ENCODE assay signal across 27 cellular contexts in the genomic region with DNA sequence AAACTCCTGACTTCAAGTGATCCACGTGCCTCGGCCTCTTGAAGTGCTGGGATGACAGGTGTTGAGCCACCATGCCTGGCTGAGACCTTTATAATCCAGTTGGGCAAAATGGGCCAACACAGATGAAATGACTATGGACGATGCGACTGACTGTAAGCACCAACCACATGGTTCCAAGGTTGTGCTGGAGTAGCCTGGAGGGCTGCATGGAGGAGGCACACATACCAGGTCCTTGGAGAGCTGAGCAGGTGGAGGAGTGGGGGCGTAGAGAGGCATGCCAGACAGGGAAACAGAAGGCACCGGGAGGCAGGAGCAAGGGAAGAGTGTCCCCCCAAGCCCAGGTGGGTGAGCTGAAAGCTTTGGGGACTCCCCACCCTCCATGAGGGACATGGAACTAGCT.
DNase-seq lines count a peak whose midpoint lies in the region; ATAC-seq and TF ChIP-seq lines count a peak whose summit lies in the region.
"Had no signal": no experiment of that assay in that cellular context is flagged by ENCODE, and none has a peak within 500 bp of the region (broad histone marks: within the 10 kb centered on the region; RNA-seq: fewer than 3 reads in every experiment).

No MANE protein-coding gene starts in this region.

- H3K4ac ChIP-seq in H9 (ENCODE audit: low read depth, low read length) = no peak overlapping the region

- no peak overlapping the region for H2AFZ ChIP-seq in H9 (ENCODE audit: low read length)

- no peaks in the 10 kb centered on the region for H3K23me2 ChIP-seq in H9 (ENCODE audit: insufficient read length, low read depth, low read length, poor library complexity, severe bottlenecking)

- H2BK120ac ChIP-seq in H9 (ENCODE audit: low read depth, low read length, poor library complexity, severe bottlenecking) = no peak overlapping the region

- no peaks in the 10 kb centered on the region for H4K20me1 ChIP-seq in H9 (ENCODE audit: control insufficient read depth, insufficient read depth, insufficient read length)

- H2BK12ac ChIP-seq in H9 (ENCODE audit: insufficient read length, low read depth, low read length) = no peak overlapping the region

- H4K5ac ChIP-seq in H9 (ENCODE audit: insufficient read length, low read depth, low read length) = no peak overlapping the region

- intact Hi-C loops in activated CD4-positive, alpha-beta memory T cell treated with anti-CD3 and anti-CD28 coated beads for 36 hours (cut with micrococcal nuclease) = no loop called here
- intact Hi-C loops in CD14-positive monocyte (cut with micrococcal nuclease) = no loop called here

- H2BK20ac ChIP-seq in H9 (ENCODE audit: low read depth, low read length, poor library complexity, severe bottlenecking) = no peak overlapping the region

- H3K9me3 Mint-ChIP-seq in activated CD4-positive, alpha-beta memory T cell treated with anti-CD3 and anti-CD28 coated beads, Interleukin-2, amount 10 ng/mL, durations not matched to agents 7 days and 5 days = no peaks in the 10 kb centered on the region
- H3K9me3 Mint-ChIP-seq in activated CD4-positive, alpha-beta memory T cell treated with anti-CD3 and anti-CD28 coated beads for 36 hours = no peaks in the 10 kb centered on the region
- no peaks in the 10 kb centered on the region for H3K9me3 Mint-ChIP-seq in CD14-positive monocyte
- no peaks in the 10 kb centered on the region for H3K9me3 Mint-ChIP-seq in osteocyte (ENCODE audit: unreplicated experiment)
- no peaks in the 10 kb centered on the region for H3K9me3 Mint-ChIP-seq in H9
- H3K9me3 Mint-ChIP-seq: activated naive CD8-positive, alpha-beta T cell treated with anti-CD3 and anti-CD28 coated beads, Interleukin-2, amount 50 U/mL, for 24 hours; activated T-cell treated with anti-CD3 and anti-CD28 coated beads, Interleukin-2, amount 50 U/mL, for 24 hours; CD8-positive, alpha-beta memory T cell; central memory CD8-positive, alpha-beta T cell; HFFc6; naive thymus-derived CD8-positive, alpha-beta T cell had no signal

- H3K27me3 Mint-ChIP-seq in activated CD4-positive, alpha-beta memory T cell treated with anti-CD3 and anti-CD28 coated beads, Interleukin-2, amount 10 ng/mL, durations not matched to agents 7 days and 5 days = no peaks in the 10 kb centered on the region
- no peaks in the 10 kb centered on the region for H3K27me3 Mint-ChIP-seq in activated CD4-positive, alpha-beta memory T cell treated with anti-CD3 and anti-CD28 coated beads for 36 hours
- H3K27me3 Mint-ChIP-seq in CD14-positive monocyte (ENCODE audit: low read depth in 3 of 3) = peaks cover 0 to 4% (median 3%) of the 10 kb centered on the region in 3 donors
- H3K27me3 Mint-ChIP-seq in osteocyte (ENCODE audit: unreplicated experiment) = no peaks in the 10 kb centered on the region
- H3K27me3 Mint-ChIP-seq in H9 (ENCODE audit: low read depth) = no peaks in the 10 kb centered on the region; the same call in 1 of the 2 replicates
- H3K27me3 Mint-ChIP-seq: activated naive CD8-positive, alpha-beta T cell treated with anti-CD3 and anti-CD28 coated beads, Interleukin-2, amount 50 U/mL, for 24 hours; activated T-cell treated with anti-CD3 and anti-CD28 coated beads, Interleukin-2, amount 50 U/mL, for 24 hours; CD8-positive, alpha-beta memory T cell; central memory CD8-positive, alpha-beta T cell; naive thymus-derived CD8-positive, alpha-beta T cell had no signal

- no peak overlapping the region for H4K91ac ChIP-seq in H9 (ENCODE audit: insufficient read length, low read depth, low read length)

- no peak overlapping the region for H3K14ac ChIP-seq in H9 (ENCODE audit: insufficient read depth, low read length)

- H3K9ac ChIP-seq in H9 (ENCODE audit: extremely low read depth, insufficient read length, low read length) = no peak overlapping the region

- no peaks in the 10 kb centered on the region for H3K9me3 ChIP-seq in H9 (ENCODE audit: control insufficient read depth, low read depth, low read length)
- H3K9me3 ChIP-seq: esophagus squamous epithelium, SJSA1 had no signal

- H3K18ac ChIP-seq in H9 (ENCODE audit: insufficient read length, low read depth, low read length) = no peak overlapping the region

- no peak for TF ChIP-seq CTCF in CD14-positive monocyte (IDR thresholded peaks at IDR 0.05)
- TF ChIP-seq CTCF in osteocyte (IDR thresholded peaks at IDR 0.05) = no peak
- TF ChIP-seq CTCF in H9 (conservative IDR thresholded peaks at IDR 0.05) = no peak

- CTCF ChIA-PET in activated CD4-positive, alpha-beta memory T cell treated with anti-CD3 and anti-CD28 coated beads, Interleukin-2, amount 10 ng/mL, durations not matched to agents 7 days and 5 days (lab: Charles Lee) = interaction anchor here (0.6 to 1.4 kb wide), 2 partner anchors 36 to 230 kb away, joined by 3 to 4 read pairs; no protein-coding TSS in a partner anchor
- CTCF ChIA-PET in activated CD4-positive, alpha-beta memory T cell treated with anti-CD3 and anti-CD28 coated beads for 36 hours (lab: Charles Lee) = interaction anchor here (0.5 to 1.8 kb wide), 2 partner anchors 92 to 396 kb away, joined by 3 to 5 read pairs; no protein-coding TSS in a partner anchor

- no peaks in the 10 kb centered on the region for H3K79me2 ChIP-seq in H9 (ENCODE audit: insufficient read depth, low read length)

- no peak overlapping the region for H4K8ac ChIP-seq in H9 (replicated peaks; ENCODE audit: insufficient read length, low read depth, low read length)

- H2BK15ac ChIP-seq in H9 (ENCODE audit: low read depth, low read length) = no peak overlapping the region

- H3T11ph ChIP-seq in H9 (ENCODE audit: low read length) = no peak overlapping the region

- peak overlapping the region; percentile 47 for H3K27ac Mint-ChIP-seq in activated CD4-positive, alpha-beta memory T cell treated with anti-CD3 and anti-CD28 coated beads, Interleukin-2, amount 10 ng/mL, durations not matched to agents 7 days and 5 days
- H3K27ac Mint-ChIP-seq in activated CD4-positive, alpha-beta memory T cell treated with anti-CD3 and anti-CD28 coated beads for 36 hours = no peak overlapping the region
- peak overlapping the region; percentile 98 to 99 (median 99) for H3K27ac Mint-ChIP-seq in CD14-positive monocyte
- peak overlapping the region; percentile 47 for H3K27ac Mint-ChIP-seq in osteocyte (ENCODE audit: unreplicated experiment)
- peak overlapping the region in 1 of 3 experiments; percentile 74; a peak in 2 of 7 replicates for H3K27ac Mint-ChIP-seq in H9
- H3K27ac Mint-ChIP-seq: activated naive CD8-positive, alpha-beta T cell treated with anti-CD3 and anti-CD28 coated beads, Interleukin-2, amount 50 U/mL, for 24 hours; HFFc6 had no signal

- peaks cover 55% of the 10 kb centered on the region for H3K36me3 Mint-ChIP-seq in activated CD4-positive, alpha-beta memory T cell treated with anti-CD3 and anti-CD28 coated beads, Interleukin-2, amount 10 ng/mL, durations not matched to agents 7 days and 5 days (ENCODE audit: low read depth)
- H3K36me3 Mint-ChIP-seq in activated CD4-positive, alpha-beta memory T cell treated with anti-CD3 and anti-CD28 coated beads for 36 hours = peaks cover 28% of the 10 kb centered on the region
- H3K36me3 Mint-ChIP-seq in CD14-positive monocyte (peaks cover 46 to 61% of the 10 kb centered on the region in 2 donors), osteocyte (ENCODE audit: unreplicated experiment) (peaks cover 34% of the 10 kb centered on the region), H9 (ENCODE audit: insufficient read depth in 1 of 3, low read depth in 3 of 3) (peaks cover 13 to 29% (median 16%) of the 10 kb centered on the region in 3 experiments)

- H3K27me3 ChIP-seq in H9 (ENCODE audit: insufficient read depth, low read length) = no peaks in the 10 kb centered on the region
- H3K27me3 ChIP-seq: esophagus squamous epithelium, foreskin keratinocyte, SJSA1 had no signal

- H3K27ac ChIP-seq in cingulate gyrus (ENCODE audit: low read depth, low read length) (peak overlapping the region; percentile 23), H9 (ENCODE audit: insufficient read length, low read depth, low read length) (no peak overlapping the region)
- H3K27ac ChIP-seq: foreskin keratinocyte, SJSA1 had no signal

- WGBS in H9 (ENCODE audit: extremely low coverage, insufficient read length, low lambda C conversion rate) = no CpG with 5 or more reads among the region's 6 CpGs

- no peak overlapping the region for H3K4me3 Mint-ChIP-seq in activated CD4-positive, alpha-beta memory T cell treated with anti-CD3 and anti-CD28 coated beads, Interleukin-2, amount 10 ng/mL, durations not matched to agents 7 days and 5 days
- H3K4me3 Mint-ChIP-seq in activated CD4-positive, alpha-beta memory T cell treated with anti-CD3 and anti-CD28 coated beads for 36 hours = no peak overlapping the region
- H3K4me3 Mint-ChIP-seq in CD14-positive monocyte (peak overlapping the region; percentile 51 to 59), osteocyte (ENCODE audit: unreplicated experiment) (no peak overlapping the region), H9 (no peak overlapping the region)
- H3K4me3 Mint-ChIP-seq: activated naive CD8-positive, alpha-beta T cell treated with anti-CD3 and anti-CD28 coated beads, Interleukin-2, amount 50 U/mL, for 24 hours; activated T-cell treated with anti-CD3 and anti-CD28 coated beads, Interleukin-2, amount 50 U/mL, for 24 hours; CD8-positive, alpha-beta memory T cell; central memory CD8-positive, alpha-beta T cell; HFFc6 had no signal

- no peaks in the 10 kb centered on the region for H3K79me1 ChIP-seq in H9 (ENCODE audit: insufficient read depth, low read depth, low read length, poor library complexity, severe bottlenecking)

- no peak overlapping the region for H2BK5ac ChIP-seq in H9 (ENCODE audit: insufficient read length, low read length)

- POLR2A ChIA-PET in activated CD4-positive, alpha-beta memory T cell treated with anti-CD3 and anti-CD28 coated beads, Interleukin-2, amount 10 ng/mL, durations not matched to agents 7 days and 5 days (lab: Charles Lee) = interaction anchor here (3.4 kb wide), 1 partner anchor 13 kb away, joined by 28 read pairs; no protein-coding TSS in a partner anchor
- POLR2A ChIA-PET in activated CD4-positive, alpha-beta memory T cell treated with anti-CD3 and anti-CD28 coated beads for 36 hours (lab: Charles Lee) = no interaction called here

- no peaks in the 10 kb centered on the region for H3K4me1 ChIP-seq in H9 (ENCODE audit: insufficient read depth, low read length)
- H3K4me1 ChIP-seq: SJSA1 had no signal

- no peak overlapping the region for H3K4me2 ChIP-seq in H9 (ENCODE audit: insufficient read depth, insufficient read length, low read length)

- ATAC-seq in HG02938 (IDR thresholded peaks at IDR 0.05; ENCODE audit: unreplicated experiment) = no peak
- ATAC-seq: activated CD4-positive, CD25-positive, alpha-beta regulatory T cell treated with anti-CD3 and anti-CD28 coated beads, Interleukin-2, amount 50 U/mL, for 24 hours; activated naive CD8-positive, alpha-beta T cell treated with anti-CD3 and anti-CD28 coated beads, Interleukin-2, amount 50 U/mL, for 24 hours; foreskin keratinocyte; naive thymus-derived CD8-positive, alpha-beta T cell had no signal

- peaks cover 47% of the 10 kb centered on the region for H3K4me1 Mint-ChIP-seq in activated CD4-positive, alpha-beta memory T cell treated with anti-CD3 and anti-CD28 coated beads, Interleukin-2, amount 10 ng/mL, durations not matched to agents 7 days and 5 days
- H3K4me1 Mint-ChIP-seq in activated CD4-positive, alpha-beta memory T cell treated with anti-CD3 and anti-CD28 coated beads for 36 hours (ENCODE audit: low read depth) = peaks cover 30% of the 10 kb centered on the region
- H3K4me1 Mint-ChIP-seq in CD14-positive monocyte = peaks cover 74% of the 10 kb centered on the region
- no peaks in the 10 kb centered on the region for H3K4me1 Mint-ChIP-seq in osteocyte (ENCODE audit: unreplicated experiment)
- peaks cover 3 to 10% of the 10 kb centered on the region in 2 experiments for H3K4me1 Mint-ChIP-seq in H9

- H3K23ac ChIP-seq in H9 (ENCODE audit: insufficient read length, low read depth, low read length) = no peak overlapping the region

- H2AK5ac ChIP-seq in H9 (ENCODE audit: insufficient read length, low read length) = no peak overlapping the region

- no peak for DNase-seq in activated CD4-positive, alpha-beta memory T cell treated with anti-CD3 and anti-CD28 coated beads, Interleukin-2, amount 10 ng/mL, durations not matched to agents 7 days and 5 days
- no peak for DNase-seq in activated CD4-positive, alpha-beta memory T cell treated with anti-CD3 and anti-CD28 coated beads for 36 hours
- DNase-seq in CD14-positive monocyte (ENCODE audit: low spot score) = no peak
- DNase-seq in osteocyte (ENCODE audit: extremely low spot score, unreplicated experiment) = no peak
- DNase-seq in H9 = no peak
- DNase-seq in NCI-H146 treated with DMSO at 0.1 percent for 48 hours (lab: John Stamatoyannopoulos, UW; ENCODE audit: unreplicated experiment) = no peak
- DNase-seq: activated effector memory CD4-positive, alpha-beta T cell treated with anti-CD3 and anti-CD28 coated beads, Interleukin-2, amount 50 U/mL, for 16 hours; activated naive CD8-positive, alpha-beta T cell treated with anti-CD3 and anti-CD28 coated beads, Interleukin-2, amount 50 U/mL, for 24 hours; activated T-cell treated with anti-CD3 and anti-CD28 coated beads, Interleukin-2, amount 50 U/mL, for 24 hours; CD8-positive, alpha-beta memory T cell; dermis blood vessel endothelial cell; EL; esophagus squamous epithelium; foreskin keratinocyte; GOT3; HFFc6; naive thymus-derived CD8-positive, alpha-beta T cell; NCI-H1092; NCI-H187 treated with DMSO at 0.1 percent for 48 hours; NCI-H2171 treated with DMSO at 0.1 percent for 48 hours; NCI-H510A treated with DMSO at 0.1 percent for 48 hours; stimulated activated naive CD4-positive, alpha-beta T cell treated with Interleukin-2 at 50 U/mL for 16 hours had no signal

- no peak overlapping the region for H3K56ac ChIP-seq in H9 (ENCODE audit: insufficient read length, low read depth, low read length)

Comparison
In these comparisons a context has a peak if more than half of its experiments do, and no peak if none do; other contexts are left out.
1. H3K4me3 Mint-ChIP-seq: peak in CD14-positive monocyte (2 of 2); none in activated CD4-positive, alpha-beta memory T cell treated with anti-CD3 and anti-CD28 coated beads, Interleukin-2, amount 10 ng/mL, durations not matched to agents 7 days and 5 days (single experiment), activated CD4-positive, alpha-beta memory T cell treated with anti-CD3 and anti-CD28 coated beads for 36 hours (single experiment), osteocyte (single experiment) and H9 (0 of 2).